32 cellular contexts compared by ENCODE assay signal in the genomic region with DNA sequence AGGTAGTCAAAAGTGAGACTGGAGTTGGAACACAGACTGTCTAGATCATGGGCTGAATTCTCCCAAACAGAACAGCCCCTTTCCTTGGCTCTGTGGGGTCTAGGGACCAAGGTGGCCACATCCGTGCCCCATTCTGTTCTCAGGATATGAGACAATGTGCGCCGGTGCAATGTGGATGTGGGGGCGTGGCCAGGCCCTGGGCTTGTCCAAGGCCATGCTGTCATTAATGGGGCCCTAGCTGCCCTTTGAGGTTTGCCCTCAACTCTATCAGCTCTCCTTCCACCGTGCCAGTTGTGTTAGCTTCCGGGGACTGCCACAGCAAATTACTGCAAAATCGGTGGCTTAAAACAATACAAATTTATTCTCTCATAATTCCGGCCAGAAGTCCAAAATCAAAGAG.
"Had no signal": no experiment of that assay in that cellular context is flagged by ENCODE, and none has a peak within 500 bp of the region (broad histone marks: within the 10 kb centered on the region; RNA-seq: fewer than 3 reads in every experiment).

No MANE protein-coding gene starts in this region.

- H3K4me3 ChIP-seq: adrenal gland, body of pancreas, cardiac muscle cell had no signal

- H3K4me1 ChIP-seq: adrenal gland, body of pancreas had no signal

- H3K9me3 ChIP-seq: adrenal gland, body of pancreas had no signal

- H3K27me3 ChIP-seq: adrenal gland, body of pancreas, brain microvascular endothelial cell had no signal

- H3K36me3 ChIP-seq: adrenal gland, brain microvascular endothelial cell, cardiac muscle cell had no signal

- DNase-seq: activated B cell treated with CpG ODN at 0.5 μM for 24 hours; activated CD4-positive, alpha-beta memory T cell treated with anti-CD3 and anti-CD28 coated beads for 36 hours; activated CD4-positive, alpha-beta T cell treated with anti-CD3 and anti-CD28 coated beads for 4 hours; activated CD4-positive, alpha-beta T cell treated with anti-CD3 and anti-CD28 coated beads, Interleukin-2, amount 10 ng/mL, durations not matched to agents 24 days and 14 days; activated CD4-positive, alpha-beta T cell treated with anti-CD3 and anti-CD28 coated beads, Interleukin-2, amount 50 U/mL, for 1 hour; activated CD4-positive, alpha-beta T cell treated with anti-CD3 and anti-CD28 coated beads, Interleukin-2, amount 50 U/mL, for 4 hours; activated CD4-positive, CD25-positive, alpha-beta regulatory T cell treated with anti-CD3 and anti-CD28 coated beads, Interleukin-2, amount 50 U/mL, for 72 hours; activated CD8-positive, alpha-beta memory T cell treated with anti-CD3 and anti-CD28 coated beads, Interleukin-2, amount 50 U/mL, for 4 hours; activated CD8-positive, alpha-beta T cell treated with anti-CD3 and anti-CD28 coated beads for 36 hours; activated effector memory CD4-positive, alpha-beta T cell treated with anti-CD3 and anti-CD28 coated beads, Interleukin-2, amount 50 U/mL, for 16 hours; activated gamma-delta T cell treated with Interleukin-2 at 50 U/mL for 16 hours; activated naive CD4-positive, alpha-beta T cell; activated naive CD4-positive, alpha-beta T cell treated with anti-CD3 and anti-CD28 coated beads for 36 hours; activated naive CD4-positive, alpha-beta T cell treated with anti-CD3 and anti-CD28 coated beads, Interleukin-2, amount 50 U/mL, for 16 hours; activated naive CD8-positive, alpha-beta T cell treated with anti-CD3 and anti-CD28 coated beads for 36 hours; activated T-cell treated with anti-CD3 and anti-CD28 coated beads for 4 hours; activated T-cell treated with anti-CD3 and anti-CD28 coated beads, Interleukin-2, amount 50 U/mL, for 1 hour; activated T-cell treated with anti-CD3 and anti-CD28 coated beads, Interleukin-2, amount 50 U/mL, for 4 hours; activated T-cell treated with anti-CD3 and anti-CD28 coated beads, Interleukin-2, amount 50 U/mL, for 72 hours; adrenal gland; amniotic stem cell; aorta; body of pancreas; brain microvascular endothelial cell; central memory CD4-positive, alpha-beta T cell; T-helper 1 cell; T-helper 2 cell; T-helper 9 cell had no signal

- FAIRE-seq: astrocyte, TTC549 had no signal

- H3K27ac ChIP-seq: adrenal gland, body of pancreas, brain microvascular endothelial cell, cardiac muscle cell, VCaP had no signal
